In the genomic region with DNA sequence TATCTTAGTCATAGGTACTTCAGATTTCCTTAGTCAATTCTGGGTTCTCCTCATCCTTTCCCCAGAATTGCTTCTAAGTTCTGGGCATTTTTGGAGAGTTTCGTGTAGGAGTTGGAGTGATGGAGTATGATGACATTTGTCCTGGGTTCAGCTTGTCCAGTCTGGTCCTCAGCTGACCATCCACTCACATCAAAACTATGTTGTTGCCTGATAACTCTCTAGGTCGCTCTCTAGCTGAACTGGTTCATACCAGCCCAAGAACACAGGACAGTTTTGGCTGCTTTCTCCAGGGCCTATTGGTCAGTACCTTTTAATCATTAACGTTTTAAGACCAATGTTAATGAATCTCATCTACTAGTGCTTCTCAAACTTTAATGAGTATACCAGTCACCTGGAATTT, we compare ENCODE assay signal across 26 cellular contexts. TPM values are rescaled to one million over a fixed set of nuclear protein-coding genes. Genes with fewer than 3 reads are reported as not detected.
DNase-seq lines count a peak whose midpoint lies in the region; ATAC-seq and TF ChIP-seq lines count a peak whose summit lies in the region.
"Had no signal": no experiment of that assay in that cellular context is flagged by ENCODE, and none has a peak within 500 bp of the region (broad histone marks: within the 10 kb centered on the region; RNA-seq: fewer than 3 reads in every experiment).

No MANE protein-coding gene starts in this region.

- H3K36me3 ChIP-seq in ascending aorta = no peaks in the 10 kb centered on the region
- no peaks in the 10 kb centered on the region for H3K36me3 ChIP-seq in trophoblast cell (ENCODE audit: control insufficient read depth in 1 of 2, insufficient read depth in 2 of 2, low read length in 2 of 2)
- H3K36me3 ChIP-seq in uterus = no peaks in the 10 kb centered on the region
- H3K36me3 ChIP-seq: HAP-1, Peyer's patch, SJCRH30 had no signal

- H3K4me2 ChIP-seq in trophoblast cell (ENCODE audit: low read length) = no peak overlapping the region
- H3K4me2 ChIP-seq: BLaER1 treated with 17β-estradiol and CSF1 and Interleukin-3, amounts not matched to agents 10 nM and 100 nM; GM23338 had no signal

- H4K91ac ChIP-seq in trophoblast cell (ENCODE audit: low read depth, low read length) = no peak overlapping the region

- H3K27me3 Mint-ChIP-seq in activated CD4-positive, alpha-beta T cell treated with anti-CD3 and anti-CD28 coated beads for 36 hours = no peaks in the 10 kb centered on the region
- no peaks in the 10 kb centered on the region for H3K27me3 Mint-ChIP-seq in naive thymus-derived CD8-positive, alpha-beta T cell
- no peaks in the 10 kb centered on the region for H3K27me3 Mint-ChIP-seq in progenitor cell of endocrine pancreas
- H3K27me3 Mint-ChIP-seq: CD4-positive, alpha-beta memory T cell had no signal

- POLR2A ChIA-PET in activated CD4-positive, alpha-beta T cell treated with anti-CD3 and anti-CD28 coated beads for 36 hours (lab: Charles Lee) = no interaction called here
- POLR2A ChIA-PET in naive thymus-derived CD8-positive, alpha-beta T cell (lab: Charles Lee) = no interaction called here

- no peak overlapping the region for H2BK120ac ChIP-seq in trophoblast cell (ENCODE audit: insufficient read depth, low read length, poor library complexity)

- no peak overlapping the region for H3K9ac ChIP-seq in trophoblast cell (ENCODE audit: low read length)
- H3K9ac ChIP-seq: BLaER1 treated with 17β-estradiol and CSF1 and Interleukin-3, amounts not matched to agents 10 nM and 100 nM had no signal

- TF ChIP-seq POLR2A in uterus (IDR thresholded peaks at IDR 0.05) = no peak

- peaks cover 20% of the 10 kb centered on the region for H3K4me1 Mint-ChIP-seq in activated CD4-positive, alpha-beta T cell treated with anti-CD3 and anti-CD28 coated beads for 36 hours
- peaks cover 2 to 30% (median 17%) of the 10 kb centered on the region in 4 donors for H3K4me1 Mint-ChIP-seq in naive thymus-derived CD8-positive, alpha-beta T cell
- peaks cover 3% of the 10 kb centered on the region for H3K4me1 Mint-ChIP-seq in progenitor cell of endocrine pancreas (ENCODE audit: low read depth)

- no peak overlapping the region for H3K14ac ChIP-seq in trophoblast cell (ENCODE audit: low read length)

- H2BK12ac ChIP-seq in trophoblast cell (ENCODE audit: low read length) = no peak overlapping the region

- H2AFZ ChIP-seq in trophoblast cell (ENCODE audit: insufficient read depth, low read length, poor library complexity) = no peak overlapping the region
- H2AFZ ChIP-seq: GM23338 had no signal

- no peak overlapping the region for H2BK5ac ChIP-seq in trophoblast cell (ENCODE audit: low read depth, low read length, poor library complexity)

- H3K27ac ChIP-seq in ascending aorta = peak overlapping the region; percentile 57 to 74
- H3K27ac ChIP-seq in trophoblast cell (ENCODE audit: low read depth, low read length) = no peak overlapping the region
- H3K27ac ChIP-seq in uterus = peak overlapping the region; percentile 50 to 71
- H3K27ac ChIP-seq: 22Rv1; BLaER1 treated with 17β-estradiol and CSF1 and Interleukin-3, amounts not matched to agents 10 nM and 100 nM; Peyer's patch; SJCRH30 had no signal

- ATAC-seq in activated CD4-positive, alpha-beta T cell treated with anti-CD3 and anti-CD28 coated beads for 36 hours = no peak
- no peak for ATAC-seq in naive thymus-derived CD8-positive, alpha-beta T cell
- ATAC-seq: GM23338 had no signal

- intact Hi-C loops in activated CD4-positive, alpha-beta T cell treated with anti-CD3 and anti-CD28 coated beads for 36 hours (cut with DNase I, micrococcal nuclease) = loop anchor here in 1 of 2 experiments (10.0 kb wide), 1 partner anchor 691 kb away; a partner anchor contains a TSS
- intact Hi-C loops in ascending aorta (cut with DNase I) = no loop called here
- intact Hi-C loops in uterus (cut with DNase I; ENCODE audit: low total_unique reads) = loop anchor here (10.0 kb wide), 2 partner anchors 61 to 79 kb away; a partner anchor contains a TSS

- H3K27ac Mint-ChIP-seq in activated CD4-positive, alpha-beta T cell treated with anti-CD3 and anti-CD28 coated beads for 36 hours = peak overlapping the region; percentile 5
- H3K27ac Mint-ChIP-seq in naive thymus-derived CD8-positive, alpha-beta T cell = peak overlapping the region in 2 of 10 donors; percentile 14 to 58
- H3K27ac Mint-ChIP-seq in progenitor cell of endocrine pancreas = no peak overlapping the region
- H3K27ac Mint-ChIP-seq: GM23338 had no signal

- H3K4me3 ChIP-seq in ascending aorta (no peak overlapping the region), trophoblast cell (ENCODE audit: low read depth, low read length) (no peak overlapping the region), uterus (no peak overlapping the region)
- H3K4me3 ChIP-seq: BLaER1 treated with 17β-estradiol and CSF1 and Interleukin-3, amounts not matched to agents 10 nM and 100 nM; GM23338; HAP-1; Peyer's patch; SJCRH30 had no signal

- no CpG with 5 or more reads among the region's 3 CpGs for WGBS in trophoblast cell (ENCODE audit: extremely low coverage, insufficient coverage, insufficient read length)

- no peak overlapping the region for H3K4me3 Mint-ChIP-seq in activated CD4-positive, alpha-beta T cell treated with anti-CD3 and anti-CD28 coated beads for 36 hours
- no peak overlapping the region for H3K4me3 Mint-ChIP-seq in naive thymus-derived CD8-positive, alpha-beta T cell
- no peak overlapping the region for H3K4me3 Mint-ChIP-seq in progenitor cell of endocrine pancreas (ENCODE audit: low read depth)
- H3K4me3 Mint-ChIP-seq: CD4-positive, alpha-beta memory T cell; GM23338 had no signal

- no peak overlapping the region for H2AK5ac ChIP-seq in trophoblast cell (ENCODE audit: low read length)

- CTCF ChIA-PET in activated CD4-positive, alpha-beta T cell treated with anti-CD3 and anti-CD28 coated beads for 36 hours (lab: Charles Lee) = no interaction called here

- no peak overlapping the region for H3K23ac ChIP-seq in trophoblast cell (ENCODE audit: low read length)

- H3K9me3 ChIP-seq in ascending aorta = no peaks in the 10 kb centered on the region
- peaks cover 1% of the 10 kb centered on the region for H3K9me3 ChIP-seq in trophoblast cell (ENCODE audit: insufficient read depth, low read depth, low read length)
- H3K9me3 ChIP-seq in uterus = no peaks in the 10 kb centered on the region
- H3K9me3 ChIP-seq: HAP-1, Peyer's patch, SJCRH30 had no signal

- no peak overlapping the region for H4K8ac ChIP-seq in trophoblast cell (ENCODE audit: low read depth, low read length)

- peaks cover 10% of the 10 kb centered on the region for H3K79me1 ChIP-seq in trophoblast cell (ENCODE audit: low read length)

- DNase-seq in activated CD4-positive, alpha-beta T cell treated with anti-CD3 and anti-CD28 coated beads for 36 hours = no peak
- no peak for DNase-seq in activated CD4-positive, alpha-beta T cell treated with anti-CD3 and anti-CD28 coated beads, Interleukin-2, amount 50 U/mL, for 4 hours
- DNase-seq in ascending aorta (ENCODE audit: low spot score in 2 of 2) = no peak
- DNase-seq in trophoblast cell = peak; percentile 66 to 88
- no peak for DNase-seq in uterus
- no peak for DNase-seq in NCI-H1694 (lab: John Stamatoyannopoulos, UW)
- DNase-seq in naive thymus-derived CD8-positive, alpha-beta T cell = no peak
- DNase-seq in progenitor cell of endocrine pancreas (ENCODE audit: low spot score, unreplicated experiment) = no peak
- DNase-seq: ACHN; CD4-positive, alpha-beta memory T cell; DMS153; KG1; NCI-H1092 treated with DMSO at 0.1 percent for 48 hours; NCI-H1436 treated with DMSO at 0.1 percent for 48 hours; NCI-H2029; NCI-H2227 treated with DMSO at 0.1 percent for 48 hours; NCI-H524; NCI-H82; Peyer's patch; SJCRH30 had no signal

- H3K36me3 Mint-ChIP-seq in activated CD4-positive, alpha-beta T cell treated with anti-CD3 and anti-CD28 coated beads for 36 hours (ENCODE audit: low read depth) = peaks cover 4% of the 10 kb centered on the region
- H3K36me3 Mint-ChIP-seq in naive thymus-derived CD8-positive, alpha-beta T cell = peaks cover 0 to 13% (median 6%) of the 10 kb centered on the region in 3 donors
- no peaks in the 10 kb centered on the region for H3K36me3 Mint-ChIP-seq in progenitor cell of endocrine pancreas (ENCODE audit: insufficient read depth)

- H3K79me2 ChIP-seq in trophoblast cell (ENCODE audit: control insufficient read depth, insufficient read depth, low read length, poor library complexity) = peaks cover 8% of the 10 kb centered on the region

- H3K27me3 ChIP-seq in ascending aorta (no peaks in the 10 kb centered on the region), trophoblast cell (ENCODE audit: insufficient read depth, low read length) (no peaks in the 10 kb centered on the region), uterus (no peaks in the 10 kb centered on the region)
- H3K27me3 ChIP-seq: BLaER1 treated with 17β-estradiol and CSF1 and Interleukin-3, amounts not matched to agents 10 nM and 100 nM; Peyer's patch; SJCRH30 had no signal

- H3K4me1 ChIP-seq in ascending aorta (peaks cover 0 to 23% of the 10 kb centered on the region in 2 donors), trophoblast cell (ENCODE audit: control insufficient read depth in 1 of 2, insufficient read depth in 2 of 2, low read length in 2 of 2) (peaks cover 0 to 3% of the 10 kb centered on the region in 2 experiments), uterus (no peaks in the 10 kb centered on the region)
- H3K4me1 ChIP-seq: SJCRH30 had no signal

- H3K9me3 Mint-ChIP-seq in activated CD4-positive, alpha-beta T cell treated with anti-CD3 and anti-CD28 coated beads for 36 hours (ENCODE audit: low read depth) = peaks cover 2% of the 10 kb centered on the region
- peaks cover 0 to 4% (median 0%) of the 10 kb centered on the region in 9 donors for H3K9me3 Mint-ChIP-seq in naive thymus-derived CD8-positive, alpha-beta T cell
- H3K9me3 Mint-ChIP-seq in progenitor cell of endocrine pancreas (ENCODE audit: low read depth) = peaks cover 3% of the 10 kb centered on the region
- H3K9me3 Mint-ChIP-seq: CD4-positive, alpha-beta memory T cell had no signal

- no peak overlapping the region for H3K4ac ChIP-seq in trophoblast cell (ENCODE audit: low read depth, low read length)

- TF ChIP-seq CTCF in ascending aorta (IDR thresholded peaks at IDR 0.05) (no peak), uterus (IDR thresholded peaks at IDR 0.05) (no peak), progenitor cell of endocrine pancreas (IDR thresholded peaks at IDR 0.05; ENCODE audit: unreplicated experiment) (no peak)

- H3K18ac ChIP-seq in trophoblast cell (ENCODE audit: low read length) = no peak overlapping the region

- H4K12ac ChIP-seq in trophoblast cell (ENCODE audit: low read depth, low read length) = no peak overlapping the region

RNA-seq across cellular contexts. Expression of a gene that starts 13.3 kb away (rescaled TPM):
- total RNA-seq in activated CD4-positive, alpha-beta T cell treated with anti-CD3 and anti-CD28 coated beads for 36 hours = not detected
- total RNA-seq in ascending aorta (not detected), uterus (1 to 10 TPM in 1 of 4 donors, under 1 TPM in 1, not detected in 2; 0.90 to 4.1 TPM), progenitor cell of endocrine pancreas (not detected in 2 replicates)
- not detected in 2 replicates for polyA plus RNA-seq in trophoblast cell (2013)
- total RNA-seq in naive thymus-derived CD8-positive, alpha-beta T cell = 1 to 10 TPM; 1.6 to 1.7 TPM
- not detected for polyA plus RNA-seq in naive thymus-derived CD8-positive, alpha-beta T cell
- total RNA-seq: G401, GM23338, HT1080, SJCRH30 had no signal
- polyA plus RNA-seq: CD4-positive, alpha-beta memory T cell had no signal

Comparison
In these comparisons a context has a peak if more than half of its experiments do, and no peak if none do; other contexts are left out.
1. DNase-seq: peak in trophoblast cell (2 of 2); none in activated CD4-positive, alpha-beta T cell treated with anti-CD3 and anti-CD28 coated beads for 36 hours (single experiment), activated CD4-positive, alpha-beta T cell treated with anti-CD3 and anti-CD28 coated beads, Interleukin-2, amount 50 U/mL, for 4 hours (0 of 2), ascending aorta (0 of 2), uterus (0 of 2), NCI-H1694 (single experiment), naive thymus-derived CD8-positive, alpha-beta T cell (0 of 10) and progenitor cell of endocrine pancreas (single experiment).